ENCODE assay signal across 1 cellular context in genomic region chr11:1391165-1392010, GRCh38.
TF ChIP-seq lines count a peak whose summit lies in the region.

No MANE protein-coding gene starts in this region.

TF ChIP-seq in HepG2, 621 proteins besides CTCF, POLR2A, EP300 and RAD21 (continued from another document):
- TF ChIP-seq, protein P1, sequence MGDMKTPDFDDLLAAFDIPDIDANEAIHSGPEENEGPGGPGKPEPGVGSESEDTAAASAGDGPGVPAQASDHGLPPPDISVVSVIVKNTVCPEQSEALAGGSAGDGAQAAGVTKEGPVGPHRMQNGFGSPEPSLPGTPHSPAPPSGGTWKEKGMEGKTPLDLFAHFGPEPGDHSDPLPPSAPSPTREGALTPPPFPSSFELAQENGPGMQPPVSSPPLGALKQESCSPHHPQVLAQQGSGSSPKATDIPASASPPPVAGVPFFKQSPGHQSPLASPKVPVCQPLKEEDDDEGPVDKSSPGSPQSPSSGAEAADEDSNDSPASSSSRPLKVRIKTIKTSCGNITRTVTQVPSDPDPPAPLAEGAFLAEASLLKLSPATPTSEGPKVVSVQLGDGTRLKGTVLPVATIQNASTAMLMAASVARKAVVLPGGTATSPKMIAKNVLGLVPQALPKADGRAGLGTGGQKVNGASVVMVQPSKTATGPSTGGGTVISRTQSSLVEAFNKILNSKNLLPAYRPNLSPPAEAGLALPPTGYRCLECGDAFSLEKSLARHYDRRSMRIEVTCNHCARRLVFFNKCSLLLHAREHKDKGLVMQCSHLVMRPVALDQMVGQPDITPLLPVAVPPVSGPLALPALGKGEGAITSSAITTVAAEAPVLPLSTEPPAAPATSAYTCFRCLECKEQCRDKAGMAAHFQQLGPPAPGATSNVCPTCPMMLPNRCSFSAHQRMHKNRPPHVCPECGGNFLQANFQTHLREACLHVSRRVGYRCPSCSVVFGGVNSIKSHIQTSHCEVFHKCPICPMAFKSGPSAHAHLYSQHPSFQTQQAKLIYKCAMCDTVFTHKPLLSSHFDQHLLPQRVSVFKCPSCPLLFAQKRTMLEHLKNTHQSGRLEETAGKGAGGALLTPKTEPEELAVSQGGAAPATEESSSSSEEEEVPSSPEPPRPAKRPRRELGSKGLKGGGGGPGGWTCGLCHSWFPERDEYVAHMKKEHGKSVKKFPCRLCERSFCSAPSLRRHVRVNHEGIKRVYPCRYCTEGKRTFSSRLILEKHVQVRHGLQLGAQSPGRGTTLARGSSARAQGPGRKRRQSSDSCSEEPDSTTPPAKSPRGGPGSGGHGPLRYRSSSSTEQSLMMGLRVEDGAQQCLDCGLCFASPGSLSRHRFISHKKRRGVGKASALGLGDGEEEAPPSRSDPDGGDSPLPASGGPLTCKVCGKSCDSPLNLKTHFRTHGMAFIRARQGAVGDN (CRISPR knock-in tag; IDR thresholded peaks at IDR 0.05) = 0 out of 2 replicates have a peak, but pooled peaks have one; percentile 13
- peak; percentile 68; the same call in 1 of the 2 replicates for TF ChIP-seq ZSCAN25 (CRISPR knock-in tag; IDR thresholded peaks at IDR 0.05)
- TF ChIP-seq, protein P2, sequence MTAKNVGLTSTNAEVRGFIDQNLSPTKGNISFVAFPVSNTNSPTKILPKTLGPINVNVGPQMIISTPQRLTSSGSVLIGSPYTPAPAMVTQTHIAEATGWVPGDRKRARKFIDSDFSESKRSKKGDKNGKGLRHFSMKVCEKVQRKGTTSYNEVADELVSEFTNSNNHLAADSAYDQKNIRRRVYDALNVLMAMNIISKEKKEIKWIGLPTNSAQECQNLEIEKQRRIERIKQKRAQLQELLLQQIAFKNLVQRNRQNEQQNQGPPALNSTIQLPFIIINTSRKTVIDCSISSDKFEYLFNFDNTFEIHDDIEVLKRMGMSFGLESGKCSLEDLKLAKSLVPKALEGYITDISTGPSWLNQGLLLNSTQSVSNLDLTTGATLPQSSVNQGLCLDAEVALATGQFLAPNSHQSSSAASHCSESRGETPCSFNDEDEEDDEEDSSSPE (CRISPR knock-in tag; IDR thresholded peaks at IDR 0.05) = no peak
